ENCODE assay signal across 8 cellular contexts in genomic region chr16:68079616-68080344, GRCh38. TPM values are rescaled to one million over a fixed set of nuclear protein-coding genes. Genes with fewer than 3 reads are reported as not detected.
DNase-seq lines count a peak whose midpoint lies in the region; ATAC-seq and TF ChIP-seq lines count a peak whose summit lies in the region.

No MANE protein-coding gene starts in this region.

- TF ChIP-seq CTCF in HL-60 (IDR thresholded peaks at IDR 0.05; ENCODE audit: insufficient read depth, low read length) (no peak), endodermal cell (conservative IDR thresholded peaks at IDR 0.05) (no peak), parathyroid adenoma (IDR thresholded peaks at IDR 0.05) (no peak), transverse colon (IDR thresholded peaks at IDR 0.05) (no peak), WERI-Rb-1 (IDR thresholded peaks at IDR 0.05; ENCODE audit: low read depth, low read length) (no peak)

- H3K27ac ChIP-seq in HL-60 (replicated peaks) = peak overlapping the region; percentile 78
- H3K27ac ChIP-seq in endodermal cell (ENCODE audit: low read depth, low read length) = no peak overlapping the region
- H3K27ac ChIP-seq in parathyroid adenoma = peak overlapping the region; percentile 97
- H3K27ac ChIP-seq in transverse colon = peak overlapping the region; percentile 85 to 88 (median 87)
- H3K27ac ChIP-seq in SJCRH30 = no peak overlapping the region
- H3K27ac ChIP-seq in WERI-Rb-1 = no peak overlapping the region

- peak overlapping the region; percentile 13 for H3K4me2 ChIP-seq in parathyroid adenoma (ENCODE audit: low read length)

- TF ChIP-seq POLR2A in transverse colon (IDR thresholded peaks at IDR 0.05) = peak; percentile 18

- peak overlapping the region; percentile 48 for H3K27ac Mint-ChIP-seq in endodermal cell

- H3K4me1 Mint-ChIP-seq in endodermal cell = peaks cover 17% of the 10 kb centered on the region

- H3K9me3 Mint-ChIP-seq in endodermal cell = no peaks in the 10 kb centered on the region

- TF ChIP-seq EP300 in transverse colon (IDR thresholded peaks at IDR 0.05; ENCODE audit: low read depth) = no peak

- H3K79me2 ChIP-seq in parathyroid adenoma = no peaks in the 10 kb centered on the region

- H3K27me3 Mint-ChIP-seq in endodermal cell (ENCODE audit: insufficient read depth) = no peaks in the 10 kb centered on the region

- H3K9ac ChIP-seq in endodermal cell (ENCODE audit: extremely low read depth, low read length, poor library complexity, severe bottlenecking) (peak overlapping the region; percentile 3), parathyroid adenoma (no peak overlapping the region)

- H3K27me3 ChIP-seq in HL-60 (ENCODE audit: insufficient read depth, poor library complexity, severe bottlenecking) = no peaks in the 10 kb centered on the region
- no peaks in the 10 kb centered on the region for H3K27me3 ChIP-seq in endodermal cell (ENCODE audit: control insufficient read depth, insufficient read depth, low read length, poor library complexity, severe bottlenecking)
- no peaks in the 10 kb centered on the region for H3K27me3 ChIP-seq in parathyroid adenoma (ENCODE audit: control insufficient read depth, insufficient read depth, low read length)
- H3K27me3 ChIP-seq in transverse colon = no peaks in the 10 kb centered on the region
- no peaks in the 10 kb centered on the region for H3K27me3 ChIP-seq in SJCRH30
- H3K27me3 ChIP-seq in WERI-Rb-1 (ENCODE audit: insufficient read depth, low read depth, severe bottlenecking) = no peaks in the 10 kb centered on the region

- H3K36me3 ChIP-seq in endodermal cell (ENCODE audit: control insufficient read depth, insufficient read depth, low read length) = peaks cover 12% of the 10 kb centered on the region
- no peaks in the 10 kb centered on the region for H3K36me3 ChIP-seq in parathyroid adenoma (ENCODE audit: control insufficient read depth, insufficient read depth, low read length)
- peaks cover 0 to 4% (median 0%) of the 10 kb centered on the region in 4 donors for H3K36me3 ChIP-seq in transverse colon
- no peaks in the 10 kb centered on the region for H3K36me3 ChIP-seq in SJCRH30
- peaks cover 15% of the 10 kb centered on the region for H3K36me3 ChIP-seq in WERI-Rb-1

- H3K9me3 ChIP-seq in endodermal cell (ENCODE audit: control insufficient read depth, low read length) = no peaks in the 10 kb centered on the region
- no peaks in the 10 kb centered on the region for H3K9me3 ChIP-seq in parathyroid adenoma (ENCODE audit: control insufficient read depth, low read length)
- H3K9me3 ChIP-seq in transverse colon = no peaks in the 10 kb centered on the region
- no peaks in the 10 kb centered on the region for H3K9me3 ChIP-seq in SJCRH30 (replicated peaks)
- no peaks in the 10 kb centered on the region for H3K9me3 ChIP-seq in WERI-Rb-1 (ENCODE audit: severe bottlenecking)

- H3K4me1 ChIP-seq in endodermal cell (ENCODE audit: control insufficient read depth, insufficient read depth, low read length) = peaks cover 12% of the 10 kb centered on the region
- H3K4me1 ChIP-seq in parathyroid adenoma = peaks cover 75% of the 10 kb centered on the region
- peaks cover 34 to 55% (median 39%) of the 10 kb centered on the region in 4 donors for H3K4me1 ChIP-seq in transverse colon
- no peaks in the 10 kb centered on the region for H3K4me1 ChIP-seq in SJCRH30

- peak; percentile 94 to 96 for DNase-seq in HL-60 (ENCODE audit: low read depth in 1 of 2, low spot score in 1 of 2)
- DNase-seq in activated CD4-positive, alpha-beta T cell treated with anti-CD3 and anti-CD28 coated beads, Interleukin-2, amount 50 U/mL, for 24 hours (ENCODE audit: low read depth in 1 of 2, low spot score in 1 of 2) = peak; percentile 37 to 54
- DNase-seq in endodermal cell = no peak
- peak; percentile 89 for DNase-seq in transverse colon
- no peak for DNase-seq in SJCRH30
- DNase-seq in WERI-Rb-1 = no peak

- WGBS in endodermal cell (ENCODE audit: insufficient coverage in 1 of 2, insufficient read length in 1 of 2), 2 experiments = 80 to 85% methylated on average over 8 to 13 of the region's 13 CpGs
- 18% methylated on average over 13 of the region's 13 CpGs; no CpG with 5 or more reads in 1 of the 2 donors for WGBS in transverse colon (ENCODE audit: low coverage in 1 of 2), 2 donors

- in situ Hi-C loops in transverse colon (cut with MboI; ENCODE audit: low pct_ligation_motif_present in 1 of 4, low pct_unique_long_range_greater_than_20kb in 1 of 4, low sequenced_read_pairs in 3 of 4) = loop anchor here in 2 of 4 donors (10.0 to 25.0 kb wide), 2 partner anchors 145 to 158 kb away; partner anchors contain the start of genes ESRP2 (in 1 of the 2) and PLA2G15 (in 1 of the 2)

- intact Hi-C loops in transverse colon (cut with DNase I; ENCODE audit: low total_unique reads) = loop anchor here (10.0 kb wide), 1 partner anchor 155 kb away; the partner anchor contains the start of gene ESRP2

- peak overlapping the region; percentile 24 for H3K4me3 Mint-ChIP-seq in endodermal cell

- no peak overlapping the region for H3K4me3 ChIP-seq in HL-60 (replicated peaks; ENCODE audit: insufficient read depth, low read length)
- H3K4me3 ChIP-seq in endodermal cell (ENCODE audit: low read length) = no peak overlapping the region
- peak overlapping the region; percentile 7 for H3K4me3 ChIP-seq in parathyroid adenoma (ENCODE audit: low read depth, low read length)
- H3K4me3 ChIP-seq in transverse colon = no peak overlapping the region
- H3K4me3 ChIP-seq in SJCRH30 = no peak overlapping the region
- H3K4me3 ChIP-seq in WERI-Rb-1 (ENCODE audit: low read depth, low read length) = no peak overlapping the region

- no peak for ATAC-seq in HG03196 (IDR thresholded peaks at IDR 0.05; ENCODE audit: unreplicated experiment)

- peak overlapping the region; percentile 72 for H2AFZ ChIP-seq in parathyroid adenoma

- H3K36me3 Mint-ChIP-seq in endodermal cell (ENCODE audit: low read depth) = peaks cover 34% of the 10 kb centered on the region

RNA-seq across cellular contexts. Expression of gene NFATC3, which starts 5.4 kb away (rescaled TPM):
- total RNA-seq in endodermal cell (10 to 100 TPM; 27.4 to 30.1 TPM), transverse colon (100 to 1,000 TPM in 1 of 4 donors, 10 to 100 TPM in 3; 27.5 to 107 (median 41.6) TPM)
- polyA plus RNA-seq in endodermal cell (2013, experiment 1 of 2) = 25.3 TPM
- 24.3 TPM for polyA plus RNA-seq in endodermal cell (2013, experiment 2 of 2)
- 52.7 and 53.9 TPM in 2 replicates for total RNA-seq in SJCRH30 (2014; rRNA removed; shearing (Covaris generic))

RNA-seq across cellular contexts. Expression of gene DUS2, which starts 56.7 kb away (rescaled TPM):
- 10 to 100 TPM; 23.4 to 24.0 TPM for total RNA-seq in endodermal cell
- polyA plus RNA-seq in endodermal cell (2013, experiment 1 of 2) = 18.4 TPM
- polyA plus RNA-seq in endodermal cell (2013, experiment 2 of 2) = 15.6 TPM
- 10 to 100 TPM in 3 of 4 donors, 1 to 10 TPM in 1; 9.2 to 13.1 (median 11.2) TPM for total RNA-seq in transverse colon
- total RNA-seq in SJCRH30 (2014; rRNA removed; shearing (Covaris generic)) = 8.6 and 9.0 TPM in 2 replicates

RNA-seq across cellular contexts. Expression of gene DDX28, which starts 56.7 kb away (rescaled TPM):
- 10 to 100 TPM; 12.1 to 12.3 TPM for total RNA-seq in endodermal cell
- polyA plus RNA-seq in endodermal cell (2013, experiment 1 of 2) = 11.1 TPM
- 10.9 TPM for polyA plus RNA-seq in endodermal cell (2013, experiment 2 of 2)
- 10 to 100 TPM in 1 of 4 donors, 1 to 10 TPM in 3; 4.8 to 13.1 (median 6.2) TPM for total RNA-seq in transverse colon
- 9.4 and 9.9 TPM in 2 replicates for total RNA-seq in SJCRH30 (2014; rRNA removed; shearing (Covaris generic))

Comparison
In these comparisons a context has a peak if more than half of its experiments do, and no peak if none do; other contexts are left out.
1. DNase-seq: peak in HL-60 (2 of 2), activated CD4-positive, alpha-beta T cell treated with anti-CD3 and anti-CD28 coated beads, Interleukin-2, amount 50 U/mL, for 24 hours (2 of 2) and transverse colon (single experiment); none in endodermal cell (single experiment), SJCRH30 (0 of 2) and WERI-Rb-1 (single experiment).
2. H3K27ac ChIP-seq: peak in HL-60 (single experiment), parathyroid adenoma (single experiment) and transverse colon (4 of 4); none in endodermal cell (single experiment), SJCRH30 (single experiment) and WERI-Rb-1 (single experiment).